16 cellular contexts compared by ENCODE assay signal in the genomic region with DNA sequence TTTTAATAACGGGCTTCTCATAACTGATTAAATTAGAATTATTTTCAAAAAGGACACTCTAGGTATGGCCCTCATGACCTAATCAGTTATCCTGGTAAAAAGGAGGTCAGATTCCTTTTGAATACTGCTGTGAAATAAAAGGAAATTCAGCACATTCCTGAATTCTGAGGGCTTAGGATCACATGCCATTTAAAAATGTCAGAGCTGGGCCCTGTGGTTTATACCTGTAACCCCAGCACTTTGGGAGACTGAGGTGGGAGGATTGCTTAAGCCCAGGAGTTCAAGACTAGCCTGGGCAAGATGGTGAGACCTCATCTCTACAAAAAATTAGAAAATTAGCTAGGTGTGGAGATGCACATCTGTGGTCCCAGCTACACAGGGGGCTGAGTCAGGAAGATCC. TPM values are rescaled to one million over a fixed set of nuclear protein-coding genes. Genes with fewer than 3 reads are reported as not detected.
"Had no signal": no experiment of that assay in that cellular context is flagged by ENCODE, and none has a peak within 500 bp of the region (broad histone marks: within the 10 kb centered on the region; RNA-seq: fewer than 3 reads in every experiment).

No MANE protein-coding gene starts in this region.

- H3K9me3 ChIP-seq: heart left ventricle, thyroid gland, uterus had no signal

- H3K79me2 ChIP-seq: parathyroid adenoma had no signal

- H3K9me3 Mint-ChIP-seq: activated CD4-positive, alpha-beta T cell treated with anti-CD3 and anti-CD28 coated beads, Interleukin-2, amount 10 ng/mL, durations not matched to agents 24 days and 14 days; activated naive CD4-positive, alpha-beta T cell treated with anti-CD3 and anti-CD28 coated beads for 36 hours; activated T-helper 17 cell treated with anti-CD3 and anti-CD28 coated beads, Interleukin-2, amount 50 U/mL, for 72 hours; neural progenitor cell; T-helper 1 cell treated with Interleukin-12 subunit alpha and Interleukin-12 subunit beta and Interleukin-4 antibody, amounts not matched to agents 30 μg/mL and 1 μg/mL, for 36 hours had no signal

- H3K27me3 ChIP-seq: heart left ventricle, neural progenitor cell, thyroid gland, uterus had no signal

- H3K27me3 Mint-ChIP-seq: activated CD4-positive, alpha-beta T cell treated with anti-CD3 and anti-CD28 coated beads, Interleukin-2, amount 10 ng/mL, durations not matched to agents 24 days and 14 days; activated T-helper 17 cell treated with anti-CD3 and anti-CD28 coated beads, Interleukin-2, amount 50 U/mL, for 72 hours had no signal

- H3K36me3 ChIP-seq: neural progenitor cell, thyroid gland, uterus had no signal

- H3K27ac Mint-ChIP-seq: activated CD4-positive, alpha-beta T cell treated with anti-CD3 and anti-CD28 coated beads, Interleukin-2, amount 10 ng/mL, durations not matched to agents 24 days and 14 days; activated naive CD4-positive, alpha-beta T cell treated with anti-CD3 and anti-CD28 coated beads for 36 hours; activated T-helper 17 cell treated with anti-CD3 and anti-CD28 coated beads, Interleukin-2, amount 50 U/mL, for 72 hours; neural progenitor cell; T-helper 1 cell treated with Interleukin-12 subunit alpha and Interleukin-12 subunit beta and Interleukin-4 antibody, amounts not matched to agents 30 μg/mL and 1 μg/mL, for 36 hours had no signal

- H3K4me2 ChIP-seq: neural progenitor cell had no signal

- H3K4me3 ChIP-seq: heart left ventricle, neural progenitor cell, skin epidermis, thyroid gland, uterus had no signal

- H3K4me1 Mint-ChIP-seq: activated CD4-positive, alpha-beta T cell treated with anti-CD3 and anti-CD28 coated beads, Interleukin-2, amount 10 ng/mL, durations not matched to agents 24 days and 14 days; neural progenitor cell had no signal

- H3K27ac ChIP-seq: heart left ventricle, neural progenitor cell, parathyroid adenoma, skin epidermis, thyroid gland, uterus had no signal

- H3K4me3 Mint-ChIP-seq: activated CD4-positive, alpha-beta T cell treated with anti-CD3 and anti-CD28 coated beads, Interleukin-2, amount 10 ng/mL, durations not matched to agents 24 days and 14 days; activated naive CD4-positive, alpha-beta T cell treated with anti-CD3 and anti-CD28 coated beads for 36 hours; activated T-helper 17 cell treated with anti-CD3 and anti-CD28 coated beads, Interleukin-2, amount 50 U/mL, for 72 hours; neural progenitor cell; T-helper 1 cell treated with Interleukin-12 subunit alpha and Interleukin-12 subunit beta and Interleukin-4 antibody, amounts not matched to agents 30 μg/mL and 1 μg/mL, for 36 hours had no signal

- H3K9ac ChIP-seq: neural progenitor cell, parathyroid adenoma had no signal

- H2AFZ ChIP-seq: neural progenitor cell, parathyroid adenoma had no signal

- ATAC-seq: activated T-helper 17 cell treated with anti-CD3 and anti-CD28 coated beads, Interleukin-2, amount 50 U/mL, for 72 hours; heart left ventricle had no signal

- H3K4me1 ChIP-seq: heart left ventricle, neural progenitor cell, parathyroid adenoma, thyroid gland, uterus had no signal

- DNase-seq: activated CD4-positive, alpha-beta T cell treated with anti-CD3 and anti-CD28 coated beads, Interleukin-2, amount 10 ng/mL, durations not matched to agents 24 days and 14 days; activated CD8-positive, alpha-beta memory T cell treated with anti-CD3 and anti-CD28 coated beads for 24 hours; activated naive CD4-positive, alpha-beta T cell treated with anti-CD3 and anti-CD28 coated beads for 36 hours; foreskin melanocyte; heart left ventricle; islet precursor cell; midbrain; retina; thyroid gland; uterus had no signal

RNA-seq across cellular contexts. Expression of gene MSH4, which starts 28.7 kb away (rescaled TPM):
- polyA plus RNA-seq: liver had no signal
